Comparison of ENCODE assay signal across 8 cellular contexts in genomic region chr10:109978481-109978880, GRCh38. TPM values are rescaled to one million over a fixed set of nuclear protein-coding genes. Genes with fewer than 3 reads are reported as not detected.
DNase-seq lines count a peak whose midpoint lies in the region; ATAC-seq and TF ChIP-seq lines count a peak whose summit lies in the region.

No MANE protein-coding gene starts in this region.

- 70 to 81% methylated on average over 6 of the region's 6 CpGs for whole genome bisulfite sequencing in lung, 2 donors

- CTCF ChIA-PET in CD8-positive, alpha-beta T cell (lab: Charles Lee): interaction anchor here (0.7 to 3.5 kb wide), 30 partner anchors 9 to 327 kb away, joined by 3 to 24 read pairs (median 4); no protein-coding TSS in a partner anchor
- CTCF ChIA-PET in activated B cell treated with CpG ODN at 0.5 μM for 24 hours (lab: Charles Lee): interaction anchor here (0.6 to 2.8 kb wide), 17 partner anchors 10 to 160 kb away, joined by 3 to 10 read pairs (median 4); partner anchors contain the start of gene ADD3

- H3K27me3 Mint-ChIP-seq in CD8-positive, alpha-beta T cell (ENCODE audit: low read depth): no peaks in the 10 kb centered on the region
- no peaks in the 10 kb centered on the region for H3K27me3 Mint-ChIP-seq in activated B cell treated with CpG ODN at 0.5 μM for 24 hours

- H3K27me3 ChIP-seq in CD8-positive, alpha-beta T cell (ENCODE audit: insufficient read depth, low read length): no peaks in the 10 kb centered on the region
- H3K27me3 ChIP-seq in lung (ENCODE audit: control insufficient read depth, insufficient read depth): no peaks in the 10 kb centered on the region

- H3K4me1 Mint-ChIP-seq in CD8-positive, alpha-beta T cell (ENCODE audit: low read depth): peaks cover 16% of the 10 kb centered on the region
- no peaks in the 10 kb centered on the region for H3K4me1 Mint-ChIP-seq in activated B cell treated with CpG ODN at 0.5 μM for 24 hours

- H3K4me1 ChIP-seq in CD8-positive, alpha-beta T cell (ENCODE audit: insufficient read depth, low read length): peaks cover 7% of the 10 kb centered on the region
- peaks cover 3 to 5% of the 10 kb centered on the region in 2 donors for H3K4me1 ChIP-seq in lung (ENCODE audit: control insufficient read depth in 2 of 2, insufficient read depth in 2 of 2, low read length in 2 of 2)

- H3K27ac ChIP-seq in CD8-positive, alpha-beta T cell (ENCODE audit: low read depth, low read length): no peak overlapping the region
- no peak overlapping the region for H3K27ac ChIP-seq in lung (ENCODE audit: low read depth in 1 of 2, low read length in 1 of 2)

- TF ChIP-seq CTCF in CD8-positive, alpha-beta T cell (IDR thresholded peaks at IDR 0.05): peak; percentile 91
- peak; percentile 19 for TF ChIP-seq CTCF in activated B cell treated with CpG ODN at 0.5 μM for 24 hours (IDR thresholded peaks at IDR 0.05)
- peak; percentile 89 for TF ChIP-seq CTCF in choroid plexus epithelial cell (conservative IDR thresholded peaks at IDR 0.05; ENCODE audit: low read depth, low read length)
- no peak for TF ChIP-seq CTCF in lung (IDR thresholded peaks at IDR 0.05; ENCODE audit: control extremely low read depth, extremely low read depth)

- peak; percentile 70 for ATAC-seq in CD8-positive, alpha-beta T cell
- peak; percentile 55 for ATAC-seq in HG03354 (IDR thresholded peaks at IDR 0.05; ENCODE audit: poor library complexity, severe bottlenecking, unreplicated experiment)
- peak; percentile 42 for ATAC-seq in activated B cell treated with CpG ODN at 0.5 μM for 24 hours (ENCODE audit: low read depth)
- ATAC-seq in lung (ENCODE audit: insufficient read depth, low FRiP score): peak; percentile 59

- H3K36me3 ChIP-seq in CD8-positive, alpha-beta T cell (ENCODE audit: insufficient read depth, low read length): no peaks in the 10 kb centered on the region
- H3K36me3 ChIP-seq in lung (ENCODE audit: control insufficient read depth in 2 of 2, insufficient read depth in 2 of 2, low read length in 2 of 2): no peaks in the 10 kb centered on the region

- H3K27ac Mint-ChIP-seq in CD8-positive, alpha-beta T cell: no peak overlapping the region
- H3K27ac Mint-ChIP-seq in activated B cell treated with CpG ODN at 0.5 μM for 24 hours: no peak overlapping the region

- no peaks in the 10 kb centered on the region for H3K9me3 ChIP-seq in CD8-positive, alpha-beta T cell (ENCODE audit: low read length)
- H3K9me3 ChIP-seq in lung (ENCODE audit: control insufficient read depth in 2 of 2, insufficient read depth in 1 of 2, low read length in 1 of 2): no peaks in the 10 kb centered on the region

- H3K4me3 Mint-ChIP-seq in CD8-positive, alpha-beta T cell: no peak overlapping the region
- H3K4me3 Mint-ChIP-seq in activated B cell treated with CpG ODN at 0.5 μM for 24 hours: no peak overlapping the region

- H3K36me3 Mint-ChIP-seq in CD8-positive, alpha-beta T cell: no peaks in the 10 kb centered on the region
- H3K36me3 Mint-ChIP-seq in activated B cell treated with CpG ODN at 0.5 μM for 24 hours (ENCODE audit: low read depth): no peaks in the 10 kb centered on the region

- peak; percentile 31 to 74 (median 58) for DNase-seq in CD8-positive, alpha-beta T cell
- DNase-seq in activated B cell treated with CpG ODN at 0.5 μM for 24 hours (no peak), choroid plexus epithelial cell (ENCODE audit: low read depth) (peak; percentile 80), lung (ENCODE audit: low spot score) (no peak), G401 (ENCODE audit: low spot score) (no peak), NCI-H2081 treated with DMSO at 0.1 percent for 48 hours (lab: John Stamatoyannopoulos, UW) (no peak)
- DNase-seq in stimulated activated CD8-positive, alpha-beta memory T cell treated with anti-CD3 and anti-CD28 coated beads, Interleukin-4, amount 100 ng/mL, for 4 hours (ENCODE audit: low read depth in 2 of 2, low spot score in 1 of 2): peak; percentile 8 to 46

- H3K4me3 ChIP-seq in CD8-positive, alpha-beta T cell (ENCODE audit: low read depth, low read length): no peak overlapping the region
- no peak overlapping the region for H3K4me3 ChIP-seq in choroid plexus epithelial cell (ENCODE audit: low read depth, low read length)
- no peak overlapping the region for H3K4me3 ChIP-seq in lung

- POLR2A ChIA-PET in CD8-positive, alpha-beta T cell (lab: Charles Lee): interaction anchor here (0.7 to 0.9 kb wide), 2 partner anchors 68 to 105 kb away, joined by 4 to 5 read pairs; no protein-coding TSS in a partner anchor
- POLR2A ChIA-PET in activated B cell treated with CpG ODN at 0.5 μM for 24 hours (lab: Charles Lee): interaction anchor here (0.9 to 1.4 kb wide), 2 partner anchors 20 to 29 kb away, joined by 4 to 5 read pairs; partner anchors contain the start of gene ADD3

- in situ Hi-C loops in G401 (cut with HindIII; ENCODE audit: low sequenced_read_pairs): no loop called here

- H3K9me3 Mint-ChIP-seq in CD8-positive, alpha-beta T cell: no peaks in the 10 kb centered on the region
- no peaks in the 10 kb centered on the region for H3K9me3 Mint-ChIP-seq in activated B cell treated with CpG ODN at 0.5 μM for 24 hours

- intact Hi-C loops in CD8-positive, alpha-beta T cell (cut with DNase I, micrococcal nuclease): loop anchor here (1.0 to 2.0 kb wide), 5 partner anchors 28 to 124 kb away; partner anchors contain the start of genes ADD3 (in 1 of the 2) and XPNPEP1 (in 1 of the 2)
- intact Hi-C loops in activated B cell treated with CpG ODN at 0.5 μM for 24 hours (cut with micrococcal nuclease): loop anchor here (1.0 to 5.0 kb wide), 7 partner anchors 18 to 301 kb away; partner anchors contain the start of gene ADD3

RNA-seq across cellular contexts. Expression of gene ADD3, which starts 29.3 kb away (rescaled TPM):
- 100 to 1,000 TPM; 135 to 148 TPM for total RNA-seq in CD8-positive, alpha-beta T cell
- total RNA-seq in activated B cell treated with CpG ODN at 0.5 μM for 24 hours (85.8 and 95.3 TPM in 2 replicates), lung (100 to 1,000 TPM in 1 of 2 donors, 10 to 100 TPM in 1; 56.2 to 289 TPM)
- 10 to 100 TPM; 22.0 to 55.9 TPM for polyA plus RNA-seq in lung
- 58.2 and 69.6 TPM in 2 replicates for total RNA-seq in G401 (2014; rRNA removed; shearing (Covaris generic))

RNA-seq across cellular contexts. Expression of gene XPNPEP1, which starts 55.2 kb away (rescaled TPM):
- total RNA-seq in CD8-positive, alpha-beta T cell: 10 to 100 TPM; 50.4 to 54.7 TPM
- total RNA-seq in activated B cell treated with CpG ODN at 0.5 μM for 24 hours (53.5 and 70.6 TPM in 2 replicates), lung (100 to 1,000 TPM in 1 of 2 donors, 10 to 100 TPM in 1; 52.4 to 129 TPM)
- 10 to 100 TPM; 16.5 to 44.4 TPM for polyA plus RNA-seq in lung
- 109 and 153 TPM in 2 replicates for total RNA-seq in G401 (2014; rRNA removed; shearing (Covaris generic))

Comparison
In these comparisons a context has a peak if more than half of its experiments do, and no peak if none do; other contexts are left out.
1. DNase-seq: peak in CD8-positive, alpha-beta T cell (7 of 7), choroid plexus epithelial cell (single experiment) and stimulated activated CD8-positive, alpha-beta memory T cell treated with anti-CD3 and anti-CD28 coated beads, Interleukin-4, amount 100 ng/mL, for 4 hours (2 of 2); none in activated B cell treated with CpG ODN at 0.5 μM for 24 hours (single experiment), lung (single experiment), G401 (single experiment) and NCI-H2081 treated with DMSO at 0.1 percent for 48 hours (single experiment).
2. Peak in every context shown above with its lines, with median percentiles within 50 percentile points of each other: ATAC-seq.